Comparison of ENCODE assay signal across 10 cellular contexts in genomic region chr22:49656291-49656851, GRCh38.
DNase-seq lines count a peak whose midpoint lies in the region; ATAC-seq and TF ChIP-seq lines count a peak whose summit lies in the region.
"Had no signal": no experiment of that assay in that cellular context is flagged by ENCODE, and none has a peak within 500 bp of the region (broad histone marks: within the 10 kb centered on the region; RNA-seq: fewer than 3 reads in every experiment).

No MANE protein-coding gene starts in this region.

- no peak overlapping the region for H3K27ac Mint-ChIP-seq in T-helper 2 cell treated with Interferon-gamma antibody and Interleukin-4, amounts not matched to agents 5 μg/mL and 100 μg/mL, for 36 hours

- H3K36me3 ChIP-seq in PC-9 (ENCODE audit: low read depth) (no peaks in the 10 kb centered on the region), right atrium auricular region (no peaks in the 10 kb centered on the region), stomach (no peaks in the 10 kb centered on the region)

- TF ChIP-seq CTCF in PC-9 (conservative IDR thresholded peaks at IDR 0.05), result no peak
- TF ChIP-seq CTCF in right atrium auricular region (IDR thresholded peaks at IDR 0.05), result no peak
- no peak for TF ChIP-seq CTCF in stomach (IDR thresholded peaks at IDR 0.05)
- TF ChIP-seq CTCF in omental fat pad (IDR thresholded peaks at IDR 0.05), result no peak

- CTCF ChIA-PET in PC-9 (lab: Charles Lee), result no interaction called here

- no peaks in the 10 kb centered on the region for H3K9me2 ChIP-seq in PC-9 (ENCODE audit: insufficient read depth)

- H2AFZ ChIP-seq in PC-9, result 0 out of 2 replicates have a peak overlapping the region, but pooled peaks have one; percentile 82

- H3K4me2 ChIP-seq in PC-9, result peak overlapping the region; percentile 61

- peak overlapping the region; percentile 90 for H3K4me3 Mint-ChIP-seq in T-helper 2 cell treated with Interferon-gamma antibody and Interleukin-4, amounts not matched to agents 5 μg/mL and 100 μg/mL, for 36 hours
- H3K4me3 Mint-ChIP-seq: neural crest cell had no signal

- H3K27me3 ChIP-seq in PC-9 (ENCODE audit: insufficient read depth, low read depth) (peaks cover 96% of the 10 kb centered on the region), right atrium auricular region (no peaks in the 10 kb centered on the region), stomach (peaks cover 0 to 39% (median 0%) of the 10 kb centered on the region in 3 donors)

- DNase-seq in T-helper 2 cell treated with Interferon-gamma antibody and Interleukin-4, amounts not matched to agents 5 μg/mL and 100 μg/mL, for 36 hours (ENCODE audit: low spot score), result no peak
- DNase-seq in T-helper 2 cell, result no peak
- no peak for DNase-seq in PC-9
- DNase-seq in right atrium auricular region (ENCODE audit: low spot score), result no peak
- no peak for DNase-seq in stomach
- DNase-seq in effector CD4-positive, alpha-beta T cell, result no peak
- no peak for DNase-seq in omental fat pad (ENCODE audit: low spot score)
- DNase-seq in GM03348 (ENCODE audit: low spot score), result no peak
- DNase-seq: SIG-M5 had no signal

- H4K20me1 ChIP-seq in PC-9 (ENCODE audit: insufficient read depth), result no peaks in the 10 kb centered on the region

- intact Hi-C loops in PC-9 (cut with micrococcal nuclease; ENCODE audit: unreplicated experiment), result no loop called here
- intact Hi-C loops in stomach (cut with DNase I; ENCODE audit: low total_unique reads), result no loop called here

- POLR2A ChIA-PET in PC-9 (lab: Charles Lee; ENCODE audit: unreplicated experiment), result no interaction called here

- no peaks in the 10 kb centered on the region for H3K9me3 Mint-ChIP-seq in T-helper 2 cell treated with Interferon-gamma antibody and Interleukin-4, amounts not matched to agents 5 μg/mL and 100 μg/mL, for 36 hours
- H3K9me3 Mint-ChIP-seq: neural crest cell had no signal

- peak overlapping the region; percentile 55 for H3K4me3 ChIP-seq in PC-9
- peak overlapping the region; percentile 39 to 50 for H3K4me3 ChIP-seq in right atrium auricular region
- peak overlapping the region; percentile 37 to 64 (median 48) for H3K4me3 ChIP-seq in stomach

- H3K4me1 ChIP-seq in PC-9 (replicated peaks; ENCODE audit: insufficient read depth), result no peaks in the 10 kb centered on the region
- H3K4me1 ChIP-seq in right atrium auricular region, result no peaks in the 10 kb centered on the region
- peaks cover 0 to 18% (median 0%) of the 10 kb centered on the region in 4 donors for H3K4me1 ChIP-seq in stomach

- 70 to 91% (median 84%) methylated on average over 22 to 25 of the region's 25 CpGs for WGBS in stomach, 5 donors

- TF ChIP-seq EP300 in stomach (IDR thresholded peaks at IDR 0.05), result no peak

- no peak for TF ChIP-seq POLR2A in stomach (IDR thresholded peaks at IDR 0.05)

- peaks cover 21% of the 10 kb centered on the region for H3K36me3 Mint-ChIP-seq in T-helper 2 cell treated with Interferon-gamma antibody and Interleukin-4, amounts not matched to agents 5 μg/mL and 100 μg/mL, for 36 hours (ENCODE audit: low read depth)

- H3K79me2 ChIP-seq in PC-9 (ENCODE audit: low read depth), result peaks cover 32% of the 10 kb centered on the region

- H3K9me3 ChIP-seq in PC-9 (ENCODE audit: insufficient read depth, low read depth) (no peaks in the 10 kb centered on the region), right atrium auricular region (peaks cover 0 to 5% of the 10 kb centered on the region in 2 donors), stomach (no peaks in the 10 kb centered on the region)

- peaks cover 17% of the 10 kb centered on the region for H3K4me1 Mint-ChIP-seq in T-helper 2 cell treated with Interferon-gamma antibody and Interleukin-4, amounts not matched to agents 5 μg/mL and 100 μg/mL, for 36 hours (ENCODE audit: low read depth)

- H3K27ac ChIP-seq in PC-9 (no peak overlapping the region), right atrium auricular region (peak overlapping the region; percentile 44 to 49), stomach (peak overlapping the region in 3 of 5 donors; percentile 39 to 60 (median 50))

- no peaks in the 10 kb centered on the region for H3K27me3 Mint-ChIP-seq in T-helper 2 cell treated with Interferon-gamma antibody and Interleukin-4, amounts not matched to agents 5 μg/mL and 100 μg/mL, for 36 hours (ENCODE audit: low read depth)

- no peak for ATAC-seq in omental fat pad (ENCODE audit: low FRiP score)

- H3F3A ChIP-seq in PC-9 (ENCODE audit: insufficient read depth, low read depth), result no peaks in the 10 kb centered on the region

- BruUV-seq in PC-9 (replicated peaks; lab: Mats Ljungman, UMichigan), result no TSS peak
